Comparison of ENCODE assay signal across 28 cellular contexts in genomic region chr11:86220654-86221053, GRCh38. TPM values are rescaled to one million over a fixed set of nuclear protein-coding genes. Genes with fewer than 3 reads are reported as not detected.
A peak's percentile ranks its signal among the peaks of the same experiment; 100 is the strongest.
DNase-seq lines count a peak whose midpoint lies in the region; ATAC-seq and FAIRE-seq lines count a peak whose summit lies in the region.
"Had no signal": no experiment of that assay in that cellular context is flagged by ENCODE, and none has a peak within 500 bp of the region (broad histone marks: within the 10 kb centered on the region; RNA-seq: fewer than 3 reads in every experiment).

No MANE protein-coding gene starts in this region.

- H3K27ac Mint-ChIP-seq in activated CD4-positive, alpha-beta memory T cell treated with anti-CD3 and anti-CD28 coated beads for 36 hours: peak overlapping the region; percentile 85
- no peak overlapping the region for H3K27ac Mint-ChIP-seq in activated CD4-positive, alpha-beta memory T cell treated with anti-CD3 and anti-CD28 coated beads, Interleukin-2, amount 10 ng/mL, durations not matched to agents 7 days and 5 days
- peak overlapping the region; percentile 16 for H3K27ac Mint-ChIP-seq in T-helper 17 cell
- no peak overlapping the region for H3K27ac Mint-ChIP-seq in memory B cell
- H3K27ac Mint-ChIP-seq in naive thymus-derived CD8-positive, alpha-beta T cell: no peak overlapping the region
- H3K27ac Mint-ChIP-seq: CD8-positive, alpha-beta T cell; immature natural killer cell had no signal

- peaks cover 59% of the 10 kb centered on the region for H3K4me1 Mint-ChIP-seq in activated CD4-positive, alpha-beta memory T cell treated with anti-CD3 and anti-CD28 coated beads for 36 hours (ENCODE audit: low read depth)
- peaks cover 31% of the 10 kb centered on the region for H3K4me1 Mint-ChIP-seq in activated CD4-positive, alpha-beta memory T cell treated with anti-CD3 and anti-CD28 coated beads, Interleukin-2, amount 10 ng/mL, durations not matched to agents 7 days and 5 days
- peaks cover 10% of the 10 kb centered on the region for H3K4me1 Mint-ChIP-seq in T-helper 17 cell
- H3K4me1 Mint-ChIP-seq in memory B cell: peaks cover 22% of the 10 kb centered on the region
- peaks cover 5 to 22% (median 9%) of the 10 kb centered on the region in 4 donors for H3K4me1 Mint-ChIP-seq in naive thymus-derived CD8-positive, alpha-beta T cell

- H3K9me3 ChIP-seq in T-helper 17 cell (ENCODE audit: control insufficient read depth, low read length, poor library complexity, severe bottlenecking): no peaks in the 10 kb centered on the region
- H3K9me3 ChIP-seq: adrenal gland, MG63, ovary had no signal

- peak; percentile 20 for DNase-seq in activated CD4-positive, alpha-beta memory T cell treated with anti-CD3 and anti-CD28 coated beads for 36 hours
- DNase-seq in activated CD4-positive, alpha-beta memory T cell treated with anti-CD3 and anti-CD28 coated beads, Interleukin-2, amount 10 ng/mL, durations not matched to agents 7 days and 5 days: no peak
- DNase-seq in GM18507 (ENCODE audit: extremely low spot score, insufficient read length, low read depth) (no peak), T-helper 17 cell (no peak), memory B cell (ENCODE audit: low spot score in 2 of 2) (no peak)
- no peak for DNase-seq in naive thymus-derived CD8-positive, alpha-beta T cell
- DNase-seq: activated CD8-positive, alpha-beta memory T cell treated with anti-CD3 and anti-CD28 coated beads, Interleukin-2, amount 50 U/mL, for 4 hours; activated effector memory CD4-positive, alpha-beta T cell treated with anti-CD3 and anti-CD28 coated beads, Interleukin-2, amount 50 U/mL, for 16 hours; adrenal gland; CD8-positive, alpha-beta T cell; central memory CD4-positive, alpha-beta T cell; cortex of kidney; effector memory CD4-positive, alpha-beta T cell; HCEC 1CT; immature natural killer cell; KG1; left cardiac atrium; MG63; NCI-H2029 treated with DMSO at 0.1 percent for 48 hours; NCI-H524 treated with DMSO at 0.1 percent for 48 hours; ovary; PC-9; Right ventricle myocardium superior; stimulated activated CD4-positive, alpha-beta T cell treated with anti-CD3 and anti-CD28 coated beads, Interleukin-15, amount 100 ng/mL, for 24 hours; stimulated activated CD4-positive, alpha-beta T cell treated with anti-CD3 and anti-CD28 coated beads, Interleukin-4, amount 100 ng/mL, for 4 hours; WERI-Rb-1 had no signal

- ATAC-seq in T-helper 17 cell (no peak), memory B cell (ENCODE audit: low read depth) (no peak), HG03135 (IDR thresholded peaks at IDR 0.05; ENCODE audit: unreplicated experiment) (no peak)
- no peak for ATAC-seq in naive thymus-derived CD8-positive, alpha-beta T cell
- ATAC-seq: CD8-positive, alpha-beta T cell; left cardiac atrium had no signal

- peaks cover 15% of the 10 kb centered on the region for H3K9me3 Mint-ChIP-seq in activated CD4-positive, alpha-beta memory T cell treated with anti-CD3 and anti-CD28 coated beads for 36 hours
- H3K9me3 Mint-ChIP-seq in activated CD4-positive, alpha-beta memory T cell treated with anti-CD3 and anti-CD28 coated beads, Interleukin-2, amount 10 ng/mL, durations not matched to agents 7 days and 5 days: peaks cover 12% of the 10 kb centered on the region
- no peaks in the 10 kb centered on the region for H3K9me3 Mint-ChIP-seq in memory B cell
- H3K9me3 Mint-ChIP-seq in naive thymus-derived CD8-positive, alpha-beta T cell: peaks cover 0 to 7% (median 1%) of the 10 kb centered on the region in 9 donors
- H3K9me3 Mint-ChIP-seq: CD8-positive, alpha-beta T cell had no signal

- intact Hi-C loops in activated CD4-positive, alpha-beta memory T cell treated with anti-CD3 and anti-CD28 coated beads for 36 hours (cut with micrococcal nuclease): loop anchor here (10.0 kb wide), 1 partner anchor 584 kb away; the partner anchor contains the start of gene PRSS23

- peaks cover 8% of the 10 kb centered on the region for H3K36me3 Mint-ChIP-seq in activated CD4-positive, alpha-beta memory T cell treated with anti-CD3 and anti-CD28 coated beads for 36 hours
- H3K36me3 Mint-ChIP-seq in activated CD4-positive, alpha-beta memory T cell treated with anti-CD3 and anti-CD28 coated beads, Interleukin-2, amount 10 ng/mL, durations not matched to agents 7 days and 5 days (ENCODE audit: low read depth): peaks cover 14% of the 10 kb centered on the region
- H3K36me3 Mint-ChIP-seq in T-helper 17 cell (ENCODE audit: low read depth) (no peaks in the 10 kb centered on the region), memory B cell (peaks cover 2% of the 10 kb centered on the region)
- no peaks in the 10 kb centered on the region for H3K36me3 Mint-ChIP-seq in naive thymus-derived CD8-positive, alpha-beta T cell
- H3K36me3 Mint-ChIP-seq: CD8-positive, alpha-beta T cell; immature natural killer cell had no signal

- no peaks in the 10 kb centered on the region for H3K27me3 Mint-ChIP-seq in activated CD4-positive, alpha-beta memory T cell treated with anti-CD3 and anti-CD28 coated beads for 36 hours
- no peaks in the 10 kb centered on the region for H3K27me3 Mint-ChIP-seq in activated CD4-positive, alpha-beta memory T cell treated with anti-CD3 and anti-CD28 coated beads, Interleukin-2, amount 10 ng/mL, durations not matched to agents 7 days and 5 days
- peaks cover 16% of the 10 kb centered on the region for H3K27me3 Mint-ChIP-seq in T-helper 17 cell
- H3K27me3 Mint-ChIP-seq in memory B cell: no peaks in the 10 kb centered on the region
- peaks cover 0 to 8% (median 6%) of the 10 kb centered on the region in 5 donors for H3K27me3 Mint-ChIP-seq in naive thymus-derived CD8-positive, alpha-beta T cell

- POLR2A ChIA-PET in activated CD4-positive, alpha-beta memory T cell treated with anti-CD3 and anti-CD28 coated beads for 36 hours (lab: Charles Lee): interaction anchor here (0.7 to 2.2 kb wide), 4 partner anchors 19 to 31 kb away, joined by 3 to 8 read pairs (median 4); partner anchors contain the start of gene EED
- POLR2A ChIA-PET in activated CD4-positive, alpha-beta memory T cell treated with anti-CD3 and anti-CD28 coated beads, Interleukin-2, amount 10 ng/mL, durations not matched to agents 7 days and 5 days (lab: Charles Lee): interaction anchor here (1.9 kb wide), 1 partner anchor 10 kb away, joined by 7 read pairs; no protein-coding TSS in a partner anchor
- POLR2A ChIA-PET in naive thymus-derived CD8-positive, alpha-beta T cell (lab: Charles Lee): no interaction called here

- CTCF ChIA-PET in activated CD4-positive, alpha-beta memory T cell treated with anti-CD3 and anti-CD28 coated beads for 36 hours (lab: Charles Lee): interaction anchor here (0.7 to 1.5 kb wide), 4 partner anchors 8 to 27 kb away, joined by 3 to 5 read pairs (median 4); no protein-coding TSS in a partner anchor
- CTCF ChIA-PET in activated CD4-positive, alpha-beta memory T cell treated with anti-CD3 and anti-CD28 coated beads, Interleukin-2, amount 10 ng/mL, durations not matched to agents 7 days and 5 days (lab: Charles Lee): interaction anchor here (0.7 to 1.9 kb wide), 3 partner anchors 8 to 20 kb away, joined by 3 to 6 read pairs (median 5); no protein-coding TSS in a partner anchor

- peak overlapping the region; percentile 17 for H3K4me3 Mint-ChIP-seq in activated CD4-positive, alpha-beta memory T cell treated with anti-CD3 and anti-CD28 coated beads for 36 hours
- no peak overlapping the region for H3K4me3 Mint-ChIP-seq in activated CD4-positive, alpha-beta memory T cell treated with anti-CD3 and anti-CD28 coated beads, Interleukin-2, amount 10 ng/mL, durations not matched to agents 7 days and 5 days
- H3K4me3 Mint-ChIP-seq in T-helper 17 cell: no peak overlapping the region
- H3K4me3 Mint-ChIP-seq in memory B cell: peak overlapping the region; percentile 63
- no peak overlapping the region for H3K4me3 Mint-ChIP-seq in naive thymus-derived CD8-positive, alpha-beta T cell
- H3K4me3 Mint-ChIP-seq: CD8-positive, alpha-beta T cell; immature natural killer cell; neural crest cell had no signal

- peak; percentile 47 for FAIRE-seq in GM18507 (lab: Jason Lieb, UNC)

RNA-seq across cellular contexts. Expression of gene EED, which starts 23.9 kb away (rescaled TPM):
- total RNA-seq in activated CD4-positive, alpha-beta memory T cell treated with anti-CD3 and anti-CD28 coated beads for 36 hours: 100 to 1,000 TPM; 170 TPM
- 10 to 100 TPM; 63.9 to 66.9 TPM for total RNA-seq in activated CD4-positive, alpha-beta memory T cell treated with anti-CD3 and anti-CD28 coated beads, Interleukin-2, amount 10 ng/mL, durations not matched to agents 7 days and 5 days
- total RNA-seq in T-helper 17 cell: 10 to 100 TPM; 48.7 to 50.7 TPM
- total RNA-seq in naive thymus-derived CD8-positive, alpha-beta T cell: 10 to 100 TPM; 31.1 to 31.5 TPM
- 10 to 100 TPM; 10.9 to 19.2 (median 12.1) TPM for polyA plus RNA-seq in naive thymus-derived CD8-positive, alpha-beta T cell

Comparison
In these comparisons a context has a peak if more than half of its experiments do, and no peak if none do; other contexts are left out.
1. H3K27ac Mint-ChIP-seq: peak in activated CD4-positive, alpha-beta memory T cell treated with anti-CD3 and anti-CD28 coated beads for 36 hours (single experiment) and T-helper 17 cell (single experiment); none in activated CD4-positive, alpha-beta memory T cell treated with anti-CD3 and anti-CD28 coated beads, Interleukin-2, amount 10 ng/mL, durations not matched to agents 7 days and 5 days (single experiment), memory B cell (single experiment) and naive thymus-derived CD8-positive, alpha-beta T cell (0 of 10).
2. H3K4me3 Mint-ChIP-seq: peak in activated CD4-positive, alpha-beta memory T cell treated with anti-CD3 and anti-CD28 coated beads for 36 hours (single experiment) and memory B cell (single experiment); none in activated CD4-positive, alpha-beta memory T cell treated with anti-CD3 and anti-CD28 coated beads, Interleukin-2, amount 10 ng/mL, durations not matched to agents 7 days and 5 days (single experiment), T-helper 17 cell (single experiment) and naive thymus-derived CD8-positive, alpha-beta T cell (0 of 10).